18 cellular contexts compared by ENCODE assay signal in the genomic region with DNA sequence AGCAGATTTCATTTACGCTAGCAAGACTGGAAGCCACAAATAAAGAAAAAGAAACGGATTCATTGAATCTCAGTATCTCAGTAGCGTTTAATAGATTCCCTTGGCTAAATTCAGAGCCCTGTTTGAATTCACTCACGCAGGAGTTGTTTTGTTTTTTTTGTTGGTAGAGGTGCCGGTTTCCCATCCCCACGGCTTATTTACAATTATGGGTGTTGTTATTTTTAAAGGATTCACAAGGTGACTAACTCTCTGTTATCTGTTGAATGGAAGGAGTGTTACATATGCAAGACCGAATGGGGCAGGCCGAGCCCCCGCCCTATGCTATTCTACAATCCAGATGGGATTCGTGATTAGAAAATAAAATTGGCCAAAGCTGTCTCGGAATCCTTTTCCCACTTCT. TPM values are rescaled to one million over a fixed set of nuclear protein-coding genes. Genes with fewer than 3 reads are reported as not detected.
A peak's percentile ranks its signal among the peaks of the same experiment; 100 is the strongest.
DNase-seq lines count a peak whose midpoint lies in the region; ATAC-seq and TF ChIP-seq lines count a peak whose summit lies in the region.
"Had no signal": no experiment of that assay in that cellular context is flagged by ENCODE, and none has a peak within 500 bp of the region (broad histone marks: within the 10 kb centered on the region; RNA-seq: fewer than 3 reads in every experiment).

No MANE protein-coding gene starts in this region.

- H3K4me3 Mint-ChIP-seq in natural killer cell (peak overlapping the region; percentile 18), endodermal cell (peak overlapping the region; percentile 28), endothelial cell (ENCODE audit: unreplicated experiment) (no peak overlapping the region)
- no peak overlapping the region for H3K4me3 Mint-ChIP-seq in natural killer cell treated with Interleukin-12 subunit alpha and Interleukin-12 subunit beta and Interleukin-15 and Interleukin-18, amount 100 ng/mL, for 72 hours
- H3K4me3 Mint-ChIP-seq: activated naive CD4-positive, alpha-beta T cell treated with anti-CD3 and anti-CD28 coated beads for 36 hours had no signal

- no peaks in the 10 kb centered on the region for H3K36me3 Mint-ChIP-seq in natural killer cell
- no peaks in the 10 kb centered on the region for H3K36me3 Mint-ChIP-seq in natural killer cell treated with Interleukin-12 subunit alpha and Interleukin-12 subunit beta and Interleukin-15 and Interleukin-18, amount 100 ng/mL, for 72 hours
- H3K36me3 Mint-ChIP-seq in endodermal cell (ENCODE audit: low read depth): no peaks in the 10 kb centered on the region
- peaks cover 5% of the 10 kb centered on the region for H3K36me3 Mint-ChIP-seq in endothelial cell (ENCODE audit: low read depth, unreplicated experiment)

- H3K9me3 Mint-ChIP-seq in natural killer cell (no peaks in the 10 kb centered on the region), endodermal cell (no peaks in the 10 kb centered on the region), endothelial cell (ENCODE audit: unreplicated experiment) (no peaks in the 10 kb centered on the region)
- H3K9me3 Mint-ChIP-seq in natural killer cell treated with Interleukin-12 subunit alpha and Interleukin-12 subunit beta and Interleukin-15 and Interleukin-18, amount 100 ng/mL, for 72 hours: no peaks in the 10 kb centered on the region
- H3K9me3 Mint-ChIP-seq: activated naive CD4-positive, alpha-beta T cell treated with anti-CD3 and anti-CD28 coated beads for 36 hours had no signal

- H3K27me3 ChIP-seq in endodermal cell (ENCODE audit: control insufficient read depth, insufficient read depth, low read length, poor library complexity, severe bottlenecking): peaks cover 94% of the 10 kb centered on the region
- H3K27me3 ChIP-seq: SJCRH30 had no signal

- H3K27ac ChIP-seq in endodermal cell (ENCODE audit: low read depth, low read length): no peak overlapping the region
- H3K27ac ChIP-seq: body of pancreas, GM23248, SJCRH30 had no signal

- no peak overlapping the region for H3K27ac Mint-ChIP-seq in natural killer cell
- no peak overlapping the region for H3K27ac Mint-ChIP-seq in natural killer cell treated with Interleukin-12 subunit alpha and Interleukin-12 subunit beta and Interleukin-15 and Interleukin-18, amount 100 ng/mL, for 72 hours
- no peak overlapping the region for H3K27ac Mint-ChIP-seq in endodermal cell
- H3K27ac Mint-ChIP-seq in endothelial cell (ENCODE audit: unreplicated experiment): no peak overlapping the region
- H3K27ac Mint-ChIP-seq: activated naive CD4-positive, alpha-beta T cell treated with anti-CD3 and anti-CD28 coated beads for 36 hours; T-helper 17 cell had no signal

- no peak overlapping the region for H3K9ac ChIP-seq in endodermal cell (ENCODE audit: extremely low read depth, low read length, poor library complexity, severe bottlenecking)
- H3K9ac ChIP-seq: GM23248 had no signal

- H3K9me3 ChIP-seq in endodermal cell (ENCODE audit: control insufficient read depth, low read length): no peaks in the 10 kb centered on the region
- H3K9me3 ChIP-seq: body of pancreas, SJCRH30 had no signal

- intact Hi-C loops in natural killer cell (cut with micrococcal nuclease): loop anchor here (10.0 kb wide), 1 partner anchor 151 kb away; no protein-coding TSS in a partner anchor

- no peaks in the 10 kb centered on the region for H3K36me3 ChIP-seq in endodermal cell (ENCODE audit: control insufficient read depth, insufficient read depth, low read length)
- H3K36me3 ChIP-seq: SJCRH30 had no signal

- H3K4me1 Mint-ChIP-seq in natural killer cell: peaks cover 41 to 45% of the 10 kb centered on the region in 2 donors
- H3K4me1 Mint-ChIP-seq in natural killer cell treated with Interleukin-12 subunit alpha and Interleukin-12 subunit beta and Interleukin-15 and Interleukin-18, amount 100 ng/mL, for 72 hours (ENCODE audit: low read depth in 2 of 2): peaks cover 14 to 31% of the 10 kb centered on the region in 2 donors
- H3K4me1 Mint-ChIP-seq in endodermal cell: peaks cover 15% of the 10 kb centered on the region
- H3K4me1 Mint-ChIP-seq in endothelial cell (ENCODE audit: unreplicated experiment): peaks cover 11% of the 10 kb centered on the region

- TF ChIP-seq CTCF in natural killer cell (IDR thresholded peaks at IDR 0.05) (no peak), endodermal cell (conservative IDR thresholded peaks at IDR 0.05) (no peak), endothelial cell (IDR thresholded peaks at IDR 0.05; ENCODE audit: unreplicated experiment) (no peak)

- H3K4me3 ChIP-seq in endodermal cell (ENCODE audit: low read length): no peak overlapping the region
- H3K4me3 ChIP-seq: body of pancreas, GM23248, K562, lung, SJCRH30 had no signal

- WGBS in endodermal cell (ENCODE audit: insufficient coverage in 1 of 2, insufficient read length in 1 of 2), 2 experiments: 3 to 5% methylated on average over 4 to 11 of the region's 11 CpGs

- no peak for DNase-seq in natural killer cell
- DNase-seq in natural killer cell treated with Interleukin-12 subunit alpha and Interleukin-12 subunit beta and Interleukin-15 and Interleukin-18, amount 100 ng/mL, for 72 hours (ENCODE audit: low spot score): no peak
- peak; percentile 47 for DNase-seq in NCI-H345 (lab: John Stamatoyannopoulos, UW)
- DNase-seq in endodermal cell: no peak
- DNase-seq in endothelial cell (ENCODE audit: low spot score): no peak
- DNase-seq in stimulated activated naive CD8-positive, alpha-beta T cell treated with anti-CD3 and anti-CD28 coated beads, Interleukin-15, Interleukin-2, amounts not matched to agents 100 U/mL and 50 U/mL, for 24 hours: no peak
- no peak for DNase-seq in retina
- DNase-seq: activated CD4-positive, CD25-positive, alpha-beta regulatory T cell; activated naive CD4-positive, alpha-beta T cell treated with anti-CD3 and anti-CD28 coated beads for 36 hours; body of pancreas; erythroblast; GM23248; SJCRH30; T-helper 17 cell had no signal

- no peak for ATAC-seq in natural killer cell
- ATAC-seq in natural killer cell treated with Interleukin-12 subunit alpha and Interleukin-12 subunit beta and Interleukin-15 and Interleukin-18, amount 100 ng/mL, for 72 hours: no peak
- no peak for ATAC-seq in stimulated activated naive CD8-positive, alpha-beta T cell treated with anti-CD3 and anti-CD28 coated beads, Interleukin-15, Interleukin-2, amounts not matched to agents 100 U/mL and 50 U/mL, for 24 hours
- ATAC-seq: body of pancreas, K562, T-helper 17 cell had no signal

- H3K27me3 Mint-ChIP-seq in natural killer cell (ENCODE audit: low read depth in 2 of 2) (peaks cover 53 to 60% of the 10 kb centered on the region in 2 donors), endodermal cell (ENCODE audit: insufficient read depth) (peaks cover 88% of the 10 kb centered on the region), endothelial cell (ENCODE audit: unreplicated experiment) (peaks cover 29% of the 10 kb centered on the region)
- H3K27me3 Mint-ChIP-seq in natural killer cell treated with Interleukin-12 subunit alpha and Interleukin-12 subunit beta and Interleukin-15 and Interleukin-18, amount 100 ng/mL, for 72 hours: peaks cover 43 to 53% of the 10 kb centered on the region in 2 donors

- H3K4me1 ChIP-seq in endodermal cell (ENCODE audit: control insufficient read depth, insufficient read depth, low read length): no peaks in the 10 kb centered on the region
- H3K4me1 ChIP-seq: SJCRH30 had no signal

RNA-seq across cellular contexts. Expression of gene INSM1, which starts 2.3 kb away (rescaled TPM):
- total RNA-seq in natural killer cell (not detected), endodermal cell (under 1 TPM; 0.35 to 0.73 TPM), endothelial cell (ENCODE audit: unreplicated experiment) (not detected)
- not detected for total RNA-seq in natural killer cell treated with Interleukin-12 subunit alpha and Interleukin-12 subunit beta and Interleukin-15 and Interleukin-18, amount 100 ng/mL, for 72 hours
- 50.3 TPM for polyA plus RNA-seq in endodermal cell (2013, experiment 1 of 2)
- 46.7 TPM for polyA plus RNA-seq in endodermal cell (2013, experiment 2 of 2)
- total RNA-seq: glomerular endothelial cell, GM23248, K562, OCI-LY7, T-helper 17 cell had no signal
- polyA plus RNA-seq: GM23248, K562 had no signal

Comparison
In these comparisons a context has a peak if more than half of its experiments do, and no peak if none do; other contexts are left out.
1. H3K4me3 Mint-ChIP-seq: peak in natural killer cell (single experiment) and endodermal cell (single experiment); none in natural killer cell treated with Interleukin-12 subunit alpha and Interleukin-12 subunit beta and Interleukin-15 and Interleukin-18, amount 100 ng/mL, for 72 hours (single experiment) and endothelial cell (single experiment).